In genomic region chr5:113118298-113118697, GRCh38 we compare ENCODE assay signal across 13 cellular contexts.
DNase-seq lines count a peak whose midpoint lies in the region; ATAC-seq and TF ChIP-seq lines count a peak whose summit lies in the region.
"Had no signal": no experiment of that assay in that cellular context is flagged by ENCODE, and none has a peak within 500 bp of the region (broad histone marks: within the 10 kb centered on the region; RNA-seq: fewer than 3 reads in every experiment).

No MANE protein-coding gene starts in this region.

- intact Hi-C loops in OCI-LY7 (cut with micrococcal nuclease; ENCODE audit: unreplicated experiment) (no loop called here), lower lobe of right lung (cut with DNase I) (no loop called here)

- 0 out of 2 replicates have a peak overlapping the region, but pooled peaks have one; percentile 11 for H2AFZ ChIP-seq in OCI-LY7 (ENCODE audit: low read length)

- H4K20me1 ChIP-seq in OCI-LY7 (ENCODE audit: insufficient read depth, low read length) = no peaks in the 10 kb centered on the region
- H4K20me1 ChIP-seq: BLaER1 treated with 17β-estradiol and CSF1 and Interleukin-3, amounts not matched to agents 10 nM and 100 nM had no signal

- H3K27ac ChIP-seq in OCI-LY7 (ENCODE audit: low read depth, low read length, poor library complexity, severe bottlenecking) (no peak overlapping the region), layer of hippocampus (ENCODE audit: low read depth, low read length) (peak overlapping the region; percentile 35), lower lobe of right lung (no peak overlapping the region)
- H3K27ac ChIP-seq: BLaER1 treated with 17β-estradiol and CSF1 and Interleukin-3, amounts not matched to agents 10 nM and 100 nM had no signal

- POLR2A ChIA-PET in OCI-LY7 (lab: Charles Lee) = interaction anchor here (1.4 kb wide), 1 partner anchor 10 kb away, joined by 3 read pairs; no protein-coding TSS in a partner anchor

- ATAC-seq in HG02759 (IDR thresholded peaks at IDR 0.05; ENCODE audit: unreplicated experiment) (no peak), lower lobe of right lung (no peak)

- H3K36me3 ChIP-seq in OCI-LY7 (ENCODE audit: insufficient read depth, low read length) = no peaks in the 10 kb centered on the region
- H3K36me3 ChIP-seq in lower lobe of right lung = no peaks in the 10 kb centered on the region
- H3K36me3 ChIP-seq: HAP-1 had no signal

- DNase-seq in NCI-H1417 (lab: John Stamatoyannopoulos, UW) = peak in 2 of 3 experiments; percentile 4 to 49
- DNase-seq in NCI-H1417 treated with DMSO at 0.1 percent for 48 hours (lab: John Stamatoyannopoulos, UW) = no peak
- peak; percentile 32 for DNase-seq in NCI-H1105 treated with DMSO at 0.1 percent for 48 hours (lab: John Stamatoyannopoulos, UW)
- no peak for DNase-seq in OCI-LY7 (ENCODE audit: low spot score)
- no peak for DNase-seq in NCI-H82 (lab: John Stamatoyannopoulos, UW)
- no peak for DNase-seq in lower lobe of right lung
- DNase-seq: 8988T, NCI-H2029, NCI-H526 treated with DMSO at 0.1 percent for 48 hours had no signal

- CTCF ChIA-PET in OCI-LY7 (lab: Charles Lee; ENCODE audit: unreplicated experiment) = no interaction called here

- no peak for TF ChIP-seq CTCF in OCI-LY7 (conservative IDR thresholded peaks at IDR 0.05; ENCODE audit: low read length)
- no peak for TF ChIP-seq CTCF in lower lobe of right lung (IDR thresholded peaks at IDR 0.05)

- H3K4me3 ChIP-seq in OCI-LY7 (ENCODE audit: low read depth, low read length, poor library complexity, severe bottlenecking) = no peak overlapping the region
- H3K4me3 ChIP-seq in lower lobe of right lung = no peak overlapping the region
- H3K4me3 ChIP-seq: BLaER1 treated with 17β-estradiol and CSF1 and Interleukin-3, amounts not matched to agents 10 nM and 100 nM; HAP-1 had no signal

- no peaks in the 10 kb centered on the region for H3K9me2 ChIP-seq in OCI-LY7 (ENCODE audit: insufficient read depth, low read length)

- H3K79me2 ChIP-seq in OCI-LY7 (ENCODE audit: insufficient read depth, low read depth, low read length) = no peaks in the 10 kb centered on the region

- H3K4me1 ChIP-seq in OCI-LY7 (ENCODE audit: insufficient read depth, low read length, poor library complexity, severe bottlenecking) (peaks cover 12% of the 10 kb centered on the region), lower lobe of right lung (peaks cover 30% of the 10 kb centered on the region)
- H3K4me1 ChIP-seq: HAP-1 had no signal

- no peaks in the 10 kb centered on the region for H3K9me3 ChIP-seq in OCI-LY7 (ENCODE audit: low read length)
- H3K9me3 ChIP-seq in lower lobe of right lung = no peaks in the 10 kb centered on the region
- H3K9me3 ChIP-seq: HAP-1 had no signal

- no peaks in the 10 kb centered on the region for H3K27me3 ChIP-seq in layer of hippocampus (ENCODE audit: control insufficient read depth, insufficient read depth, low read length)
- no peaks in the 10 kb centered on the region for H3K27me3 ChIP-seq in lower lobe of right lung (ENCODE audit: low read depth)
- H3K27me3 ChIP-seq: BLaER1 treated with 17β-estradiol and CSF1 and Interleukin-3, amounts not matched to agents 10 nM and 100 nM had no signal

- BruUV-seq in OCI-LY7 (replicated peaks; lab: Mats Ljungman, UMichigan) = no TSS peak

- H3K4me2 ChIP-seq in OCI-LY7 (ENCODE audit: low read length) = peak overlapping the region; percentile 37; the same call in 1 of the 2 replicates

Comparison
In these comparisons a context has a peak if more than half of its experiments do, and no peak if none do; other contexts are left out.
1. DNase-seq: peak in NCI-H1417 (2 of 3) and NCI-H1105 treated with DMSO at 0.1 percent for 48 hours (single experiment); none in NCI-H1417 treated with DMSO at 0.1 percent for 48 hours (single experiment), OCI-LY7 (single experiment), NCI-H82 (single experiment) and lower lobe of right lung (single experiment).